In the genomic region with DNA sequence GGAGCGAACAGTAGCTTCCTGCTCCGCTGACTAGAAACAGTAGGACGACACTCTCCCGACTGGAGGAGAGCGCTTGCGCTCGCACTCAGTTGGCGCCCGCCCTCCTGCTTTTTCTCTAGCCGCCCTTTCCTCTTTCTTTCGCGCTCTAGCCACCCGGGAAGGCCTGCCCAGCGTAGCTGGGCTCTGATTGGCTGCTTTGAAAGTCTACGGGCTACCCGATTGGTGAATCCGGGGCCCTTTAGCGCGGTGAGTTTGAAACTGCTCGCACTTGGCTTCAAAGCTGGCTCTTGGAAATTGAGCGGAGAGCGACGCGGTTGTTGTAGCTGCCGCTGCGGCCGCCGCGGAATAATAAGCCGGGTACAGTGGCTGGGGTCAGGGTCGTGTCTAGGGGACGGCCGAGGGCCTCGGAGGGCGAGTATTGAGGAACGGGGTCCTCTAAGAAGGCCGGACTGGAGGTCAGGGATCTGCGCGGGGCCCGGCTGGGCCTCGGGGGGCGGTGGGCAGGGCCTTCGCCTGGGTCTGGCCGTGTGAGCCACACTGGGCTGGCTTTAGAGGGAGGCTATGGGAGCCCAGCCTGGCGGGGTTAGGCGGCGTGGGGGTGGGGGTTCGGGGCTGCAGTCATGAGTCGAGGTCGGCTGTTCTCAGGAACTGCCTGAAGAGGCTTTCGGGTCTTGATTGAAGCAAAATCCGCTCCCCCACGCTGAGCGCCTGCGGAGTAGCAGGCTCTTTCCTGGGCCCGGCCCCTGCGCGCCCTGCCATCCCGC, we compare ENCODE assay signal across 1 cellular context.
TF ChIP-seq lines count a peak whose summit lies in the region.

TSS of gene CDK1 (plus strand) at position 265 of the 764 bp plus-strand sequence. CDS start 1,688 bp downstream, outside the sequence.

TF ChIP-seq in HepG2, 621 proteins besides CTCF, POLR2A, EP300 and RAD21 (continued from another document and continues in another):
- peak; percentile 43; the same call in 1 of the 2 replicates for TF ChIP-seq RFX5 (IDR thresholded peaks at IDR 0.05; ENCODE audit: low read depth, low read length)
- TF ChIP-seq FOXP1 (IDR thresholded peaks at IDR 0.05): no peak
- TF ChIP-seq FOXP1 (CRISPR knock-in tag; IDR thresholded peaks at IDR 0.05): no peak
- no peak for TF ChIP-seq RARG (CRISPR knock-in tag; IDR thresholded peaks at IDR 0.05; ENCODE audit: low read depth)
- no peak for TF ChIP-seq TBP (CRISPR knock-in tag; IDR thresholded peaks at IDR 0.05)
- peak; percentile 29; the same call in 1 of the 2 replicates for TF ChIP-seq ZNF691 (CRISPR knock-in tag; IDR thresholded peaks at IDR 0.05; ENCODE audit: borderline replicate concordance, low read depth)
- TF ChIP-seq, protein P1, sequence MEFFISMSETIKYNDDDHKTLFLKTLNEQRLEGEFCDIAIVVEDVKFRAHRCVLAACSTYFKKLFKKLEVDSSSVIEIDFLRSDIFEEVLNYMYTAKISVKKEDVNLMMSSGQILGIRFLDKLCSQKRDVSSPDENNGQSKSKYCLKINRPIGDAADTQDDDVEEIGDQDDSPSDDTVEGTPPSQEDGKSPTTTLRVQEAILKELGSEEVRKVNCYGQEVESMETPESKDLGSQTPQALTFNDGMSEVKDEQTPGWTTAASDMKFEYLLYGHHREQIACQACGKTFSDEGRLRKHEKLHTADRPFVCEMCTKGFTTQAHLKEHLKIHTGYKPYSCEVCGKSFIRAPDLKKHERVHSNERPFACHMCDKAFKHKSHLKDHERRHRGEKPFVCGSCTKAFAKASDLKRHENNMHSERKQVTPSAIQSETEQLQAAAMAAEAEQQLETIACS (CRISPR knock-in tag; IDR thresholded peaks at IDR 0.05): no peak
- no peak for TF ChIP-seq HES4 (CRISPR knock-in tag; IDR thresholded peaks at IDR 0.05; ENCODE audit: borderline replicate concordance)
- no peak for TF ChIP-seq TCF7 (IDR thresholded peaks at IDR 0.05; ENCODE audit: low read depth)
- TF ChIP-seq EZH2 (conservative IDR thresholded peaks at IDR 0.05; ENCODE audit: low read depth, low read length): no peak
- no peak for TF ChIP-seq NCOA5 (CRISPR knock-in tag; IDR thresholded peaks at IDR 0.05)
- no peak for TF ChIP-seq ZNF781 (CRISPR knock-in tag; IDR thresholded peaks at IDR 0.05; ENCODE audit: borderline replicate concordance, not compliant biosample characterization)
- peak; percentile 61; the same call in 1 of the 2 replicates for TF ChIP-seq ZNF816 (CRISPR knock-in tag; IDR thresholded peaks at IDR 0.05; ENCODE audit: borderline replicate concordance)
- no peak for TF ChIP-seq ZNF569 (CRISPR knock-in tag; IDR thresholded peaks at IDR 0.05; ENCODE audit: borderline replicate concordance)
- no peak for TF ChIP-seq GLI4 (CRISPR knock-in tag; IDR thresholded peaks at IDR 0.05; ENCODE audit: borderline replicate concordance)
- TF ChIP-seq, protein P2, sequence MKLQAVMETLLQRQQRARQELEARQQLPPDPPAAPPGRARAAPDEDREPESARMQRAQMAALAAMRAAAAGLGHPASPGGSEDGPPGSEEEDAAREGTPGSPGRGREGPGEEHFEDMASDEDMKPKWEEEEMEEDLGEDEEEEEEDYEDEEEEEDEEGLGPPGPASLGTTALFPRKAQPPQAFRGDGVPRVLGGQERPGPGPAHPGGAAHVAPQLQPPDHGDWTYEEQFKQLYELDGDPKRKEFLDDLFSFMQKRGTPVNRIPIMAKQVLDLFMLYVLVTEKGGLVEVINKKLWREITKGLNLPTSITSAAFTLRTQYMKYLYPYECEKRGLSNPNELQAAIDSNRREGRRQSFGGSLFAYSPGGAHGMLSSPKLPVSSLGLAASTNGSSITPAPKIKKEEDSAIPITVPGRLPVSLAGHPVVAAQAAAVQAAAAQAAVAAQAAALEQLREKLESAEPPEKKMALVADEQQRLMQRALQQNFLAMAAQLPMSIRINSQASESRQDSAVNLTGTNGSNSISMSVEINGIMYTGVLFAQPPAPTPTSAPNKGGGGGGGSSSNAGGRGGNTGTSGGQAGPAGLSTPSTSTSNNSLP (IDR thresholded peaks at IDR 0.05; ENCODE audit: low read depth, low read length): no peak
- no peak for TF ChIP-seq ZNF101 (CRISPR knock-in tag; IDR thresholded peaks at IDR 0.05; ENCODE audit: borderline replicate concordance, low read depth)
- no peak for TF ChIP-seq KLF6 (CRISPR knock-in tag; IDR thresholded peaks at IDR 0.05)
- TF ChIP-seq TARDBP (CRISPR knock-in tag; IDR thresholded peaks at IDR 0.05): peak; percentile 62; the same call in 1 of the 2 replicates
- no peak for TF ChIP-seq RERE (CRISPR knock-in tag; IDR thresholded peaks at IDR 0.05; ENCODE audit: low read depth)
- TF ChIP-seq BCL3 (CRISPR knock-in tag; IDR thresholded peaks at IDR 0.05): no peak
- no peak for TF ChIP-seq PAWR (CRISPR knock-in tag; IDR thresholded peaks at IDR 0.05; ENCODE audit: borderline replicate concordance)
- TF ChIP-seq CCDC6 (CRISPR knock-in tag; IDR thresholded peaks at IDR 0.05): peak; percentile 85; the same call in 1 of the 2 replicates
- peak; percentile 76 for TF ChIP-seq TAF1 (CRISPR knock-in tag; IDR thresholded peaks at IDR 0.05)
- no peak for TF ChIP-seq ZNF773 (CRISPR knock-in tag; IDR thresholded peaks at IDR 0.05; ENCODE audit: borderline replicate concordance)
- no peak for TF ChIP-seq ZFP1 (CRISPR knock-in tag; IDR thresholded peaks at IDR 0.05)
- TF ChIP-seq, protein P3, sequence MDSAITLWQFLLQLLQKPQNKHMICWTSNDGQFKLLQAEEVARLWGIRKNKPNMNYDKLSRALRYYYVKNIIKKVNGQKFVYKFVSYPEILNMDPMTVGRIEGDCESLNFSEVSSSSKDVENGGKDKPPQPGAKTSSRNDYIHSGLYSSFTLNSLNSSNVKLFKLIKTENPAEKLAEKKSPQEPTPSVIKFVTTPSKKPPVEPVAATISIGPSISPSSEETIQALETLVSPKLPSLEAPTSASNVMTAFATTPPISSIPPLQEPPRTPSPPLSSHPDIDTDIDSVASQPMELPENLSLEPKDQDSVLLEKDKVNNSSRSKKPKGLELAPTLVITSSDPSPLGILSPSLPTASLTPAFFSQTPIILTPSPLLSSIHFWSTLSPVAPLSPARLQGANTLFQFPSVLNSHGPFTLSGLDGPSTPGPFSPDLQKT (CRISPR knock-in tag; IDR thresholded peaks at IDR 0.05; ENCODE audit: borderline replicate concordance): no peak
- TF ChIP-seq, protein P4, sequence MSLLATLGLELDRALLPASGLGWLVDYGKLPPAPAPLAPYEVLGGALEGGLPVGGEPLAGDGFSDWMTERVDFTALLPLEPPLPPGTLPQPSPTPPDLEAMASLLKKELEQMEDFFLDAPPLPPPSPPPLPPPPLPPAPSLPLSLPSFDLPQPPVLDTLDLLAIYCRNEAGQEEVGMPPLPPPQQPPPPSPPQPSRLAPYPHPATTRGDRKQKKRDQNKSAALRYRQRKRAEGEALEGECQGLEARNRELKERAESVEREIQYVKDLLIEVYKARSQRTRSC (CRISPR knock-in tag; IDR thresholded peaks at IDR 0.05; ENCODE audit: low read depth): no peak
- TF ChIP-seq ZNF780A (CRISPR knock-in tag; IDR thresholded peaks at IDR 0.05): no peak; the same call in 1 of the 2 replicates
- TF ChIP-seq ZNF547 (CRISPR knock-in tag; IDR thresholded peaks at IDR 0.05): no peak; the same call in 1 of the 2 replicates
- peak; percentile 83; the same call in 2 of the 3 replicates for TF ChIP-seq MXI1 (IDR thresholded peaks at IDR 0.05; ENCODE audit: borderline replicate concordance, low read depth, low read length)
- TF ChIP-seq HNRNPUL1 (IDR thresholded peaks at IDR 0.05; ENCODE audit: low read depth, low read length): no peak
- TF ChIP-seq, protein P5, sequence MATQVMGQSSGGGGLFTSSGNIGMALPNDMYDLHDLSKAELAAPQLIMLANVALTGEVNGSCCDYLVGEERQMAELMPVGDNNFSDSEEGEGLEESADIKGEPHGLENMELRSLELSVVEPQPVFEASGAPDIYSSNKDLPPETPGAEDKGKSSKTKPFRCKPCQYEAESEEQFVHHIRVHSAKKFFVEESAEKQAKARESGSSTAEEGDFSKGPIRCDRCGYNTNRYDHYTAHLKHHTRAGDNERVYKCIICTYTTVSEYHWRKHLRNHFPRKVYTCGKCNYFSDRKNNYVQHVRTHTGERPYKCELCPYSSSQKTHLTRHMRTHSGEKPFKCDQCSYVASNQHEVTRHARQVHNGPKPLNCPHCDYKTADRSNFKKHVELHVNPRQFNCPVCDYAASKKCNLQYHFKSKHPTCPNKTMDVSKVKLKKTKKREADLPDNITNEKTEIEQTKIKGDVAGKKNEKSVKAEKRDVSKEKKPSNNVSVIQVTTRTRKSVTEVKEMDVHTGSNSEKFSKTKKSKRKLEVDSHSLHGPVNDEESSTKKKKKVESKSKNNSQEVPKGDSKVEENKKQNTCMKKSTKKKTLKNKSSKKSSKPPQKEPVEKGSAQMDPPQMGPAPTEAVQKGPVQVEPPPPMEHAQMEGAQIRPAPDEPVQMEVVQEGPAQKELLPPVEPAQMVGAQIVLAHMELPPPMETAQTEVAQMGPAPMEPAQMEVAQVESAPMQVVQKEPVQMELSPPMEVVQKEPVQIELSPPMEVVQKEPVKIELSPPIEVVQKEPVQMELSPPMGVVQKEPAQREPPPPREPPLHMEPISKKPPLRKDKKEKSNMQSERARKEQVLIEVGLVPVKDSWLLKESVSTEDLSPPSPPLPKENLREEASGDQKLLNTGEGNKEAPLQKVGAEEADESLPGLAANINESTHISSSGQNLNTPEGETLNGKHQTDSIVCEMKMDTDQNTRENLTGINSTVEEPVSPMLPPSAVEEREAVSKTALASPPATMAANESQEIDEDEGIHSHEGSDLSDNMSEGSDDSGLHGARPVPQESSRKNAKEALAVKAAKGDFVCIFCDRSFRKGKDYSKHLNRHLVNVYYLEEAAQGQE (IDR thresholded peaks at IDR 0.05; ENCODE audit: borderline replicate concordance in 1 of 2, low read depth in 1 of 2, low read length in 2 of 2): no peak
- peak; percentile 29; the same call in 1 of the 2 replicates for TF ChIP-seq TBX2 (CRISPR knock-in tag; IDR thresholded peaks at IDR 0.05; ENCODE audit: borderline replicate concordance)
- TF ChIP-seq SIN3B (IDR thresholded peaks at IDR 0.05; ENCODE audit: low read length): peak; percentile 99
- TF ChIP-seq GPN1 (CRISPR knock-in tag; IDR thresholded peaks at IDR 0.05; ENCODE audit: borderline replicate concordance): no peak
- TF ChIP-seq RXRA (CRISPR knock-in tag; IDR thresholded peaks at IDR 0.05): 0 out of 2 replicates have a peak, but pooled peaks have one; percentile 14
- no peak for TF ChIP-seq AHR (CRISPR knock-in tag; IDR thresholded peaks at IDR 0.05)
- TF ChIP-seq, protein P6, sequence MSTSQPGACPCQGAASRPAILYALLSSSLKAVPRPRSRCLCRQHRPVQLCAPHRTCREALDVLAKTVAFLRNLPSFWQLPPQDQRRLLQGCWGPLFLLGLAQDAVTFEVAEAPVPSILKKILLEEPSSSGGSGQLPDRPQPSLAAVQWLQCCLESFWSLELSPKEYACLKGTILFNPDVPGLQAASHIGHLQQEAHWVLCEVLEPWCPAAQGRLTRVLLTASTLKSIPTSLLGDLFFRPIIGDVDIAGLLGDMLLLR (CRISPR knock-in tag; IDR thresholded peaks at IDR 0.05): no peak
- TF ChIP-seq ZFP36L1 (CRISPR knock-in tag; IDR thresholded peaks at IDR 0.05): peak; percentile 99
- no peak for TF ChIP-seq MED8 (CRISPR knock-in tag; IDR thresholded peaks at IDR 0.05; ENCODE audit: insufficient replicate concordance)
- peak; percentile 52; the same call in 1 of the 2 replicates for TF ChIP-seq MYC (CRISPR knock-in tag; IDR thresholded peaks at IDR 0.05; ENCODE audit: borderline replicate concordance)
- TF ChIP-seq ZNF562 (CRISPR knock-in tag; IDR thresholded peaks at IDR 0.05; ENCODE audit: borderline replicate concordance): no peak
- TF ChIP-seq ZC3H13 (CRISPR knock-in tag; IDR thresholded peaks at IDR 0.05): peak; percentile 79
- peak; percentile 93 for TF ChIP-seq NFYC (CRISPR knock-in tag; IDR thresholded peaks at IDR 0.05)
- peak; percentile 69 for TF ChIP-seq TOPORS (CRISPR knock-in tag; IDR thresholded peaks at IDR 0.05)
- TF ChIP-seq ATM (IDR thresholded peaks at IDR 0.05; ENCODE audit: borderline replicate concordance): no peak
